ENCODE assay signal across 8 cellular contexts in the genomic region with DNA sequence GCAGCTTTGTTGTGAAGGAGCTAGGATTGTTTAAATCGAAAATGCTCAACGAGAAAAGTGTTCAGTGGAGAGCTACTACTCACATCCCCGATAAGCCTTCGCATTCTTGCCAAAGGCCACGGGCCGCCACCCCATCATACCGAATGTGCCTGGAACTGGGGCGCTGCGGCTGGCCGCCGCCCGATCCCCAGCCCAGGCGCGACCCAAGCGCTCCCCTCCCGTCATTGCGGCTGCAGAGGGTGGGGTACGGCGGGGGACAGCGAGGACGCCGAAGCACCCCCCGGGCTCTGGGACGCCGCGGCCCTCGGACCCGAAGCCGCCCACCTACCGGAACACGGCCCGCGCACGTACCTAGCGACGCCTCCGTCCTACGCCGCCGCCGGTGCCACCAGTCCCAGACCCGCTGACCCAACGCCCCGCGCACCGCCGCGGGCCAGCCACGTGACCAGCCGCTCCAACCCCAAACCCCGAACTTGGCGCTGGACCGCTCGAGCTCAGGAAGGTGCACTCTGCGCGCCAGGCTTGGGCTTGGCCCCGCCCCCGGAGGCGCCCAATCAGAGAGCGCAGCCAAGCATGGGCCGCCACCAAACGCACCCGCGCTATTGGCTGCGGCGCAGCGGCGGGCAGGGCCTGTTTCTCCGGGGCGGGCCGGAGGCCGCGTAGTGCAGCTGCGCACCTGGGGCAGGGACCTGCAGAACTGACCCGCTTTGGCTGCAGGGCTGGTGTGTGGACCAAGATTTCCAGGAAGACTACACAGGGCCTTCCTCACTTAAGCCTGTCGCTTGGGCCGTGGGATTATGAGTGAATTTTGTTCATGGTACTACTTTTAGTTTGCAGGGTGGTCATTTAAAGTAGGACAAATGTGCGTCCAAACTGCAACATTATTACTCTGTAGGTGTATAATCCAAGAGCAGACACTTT. TPM values are rescaled to one million over a fixed set of nuclear protein-coding genes. Genes with fewer than 3 reads are reported as not detected.
DNase-seq lines count a peak whose midpoint lies in the region; ATAC-seq and TF ChIP-seq lines count a peak whose summit lies in the region.

A gene (minus strand): TSS at position 530 of the 921 bp plus-strand sequence. CDS start 7,569 bp downstream, outside the sequence.

- no peaks in the 10 kb centered on the region for H3K36me3 ChIP-seq in prostate gland

- H3K4me3 ChIP-seq in prostate gland: peak within 1 kb of the TSS; percentile 69 to 91

- intact Hi-C loops in left ventricle myocardium superior (cut with micrococcal nuclease) (no loop called here), prostate gland (cut with DNase I) (no loop called here)

- peak; percentile 85 for TF ChIP-seq POLR2A in prostate gland (IDR thresholded peaks at IDR 0.05)

- H3K9me3 ChIP-seq in prostate gland: no peaks in the 10 kb centered on the region

- ATAC-seq in GM18498 (IDR thresholded peaks at IDR 0.05; ENCODE audit: unreplicated experiment) (peak; percentile 97), HG02870 (IDR thresholded peaks at IDR 0.05; ENCODE audit: unreplicated experiment) (peak; percentile 91), left ventricle myocardium superior (peak; percentile 100)

- DNase-seq in NCI-H1694 treated with DMSO at 0.1 percent for 48 hours (lab: John Stamatoyannopoulos, UW) (peak; percentile 80), T-helper 2 cell (peak; percentile 83 to 93 (median 86)), amygdala (lab: John Stamatoyannopoulos, UW) (peak in 55 of 56 donors; percentile 56 to 96 (median 87)), left ventricle myocardium superior (peak; percentile 98), prostate gland (ENCODE audit: low spot score) (peak; percentile 95), ureter (ENCODE audit: low spot score) (peak; percentile 94)

- under 1% methylated on average over 61 of the region's 78 CpGs for WGBS in prostate gland

- H3K27me3 ChIP-seq in prostate gland (replicated peaks; ENCODE audit: insufficient read depth): no peaks in the 10 kb centered on the region

- no peaks in the 10 kb centered on the region for H3K4me1 ChIP-seq in prostate gland (replicated peaks)

- TF ChIP-seq CTCF in prostate gland (IDR thresholded peaks at IDR 0.05): peak in 2 of 4 experiments; percentile 7 to 35

- peak within 1 kb of the TSS; percentile 75 to 77 for H3K27ac ChIP-seq in prostate gland

RNA-seq across cellular contexts. Expression of the gene that starts here (rescaled TPM):
- total RNA-seq in left ventricle myocardium superior (8.4 TPM), prostate gland (10 to 100 TPM; 31.6 to 43.0 TPM), ureter (31.2 TPM)

Comparison
In these comparisons a context has a peak if more than half of its experiments do, and no peak if none do; other contexts are left out.
1. Peak in every context shown above with its lines: DNase-seq, ATAC-seq, H3K4me3 ChIP-seq and H3K27ac ChIP-seq.